Comparison of ENCODE assay signal across 18 cellular contexts in genomic region chr16:89431616-89432015, GRCh38. TPM values are rescaled to one million over a fixed set of nuclear protein-coding genes. Genes with fewer than 3 reads are reported as not detected.
A peak's percentile ranks its signal among the peaks of the same experiment; 100 is the strongest.
DNase-seq lines count a peak whose midpoint lies in the region; ATAC-seq and TF ChIP-seq lines count a peak whose summit lies in the region.
"Had no signal": no experiment of that assay in that cellular context is flagged by ENCODE, and none has a peak within 500 bp of the region (broad histone marks: within the 10 kb centered on the region; RNA-seq: fewer than 3 reads in every experiment).

No MANE protein-coding gene starts in this region.

- 0 out of 2 replicates have a peak overlapping the region, but pooled peaks have one; percentile 2 for H3K27ac ChIP-seq in BLaER1
- H3K27ac ChIP-seq in HEK293 (ENCODE audit: extremely low read depth, low read depth, low read length) = 0 out of 2 replicates have a peak overlapping the region, but pooled peaks have one; percentile 14
- H3K27ac ChIP-seq in epithelial cell of prostate = peak overlapping the region; percentile 6
- peak overlapping the region; percentile 15 for H3K27ac ChIP-seq in neuronal stem cell (replicated peaks; ENCODE audit: low read length)
- H3K27ac ChIP-seq: brain microvascular endothelial cell, SJCRH30, tibial nerve had no signal

- no peak overlapping the region for H2BK15ac ChIP-seq in neuronal stem cell (ENCODE audit: low read length)

- H3K79me1 ChIP-seq in neuronal stem cell (ENCODE audit: low read depth, low read length) = peaks cover 16% of the 10 kb centered on the region

- H2BK5ac ChIP-seq in neuronal stem cell (ENCODE audit: low read length) = no peak overlapping the region

- ATAC-seq in GM19395 (IDR thresholded peaks at IDR 0.05; ENCODE audit: unreplicated experiment) (no peak), HG03442 (IDR thresholded peaks at IDR 0.05; ENCODE audit: unreplicated experiment) (no peak)

- peaks cover 12% of the 10 kb centered on the region; the same call in 1 of the 2 replicates for H3K9me3 ChIP-seq in BLaER1
- no peaks in the 10 kb centered on the region for H3K9me3 ChIP-seq in HEK293 (ENCODE audit: control insufficient read depth, insufficient read depth, low read depth, low read length)
- no peaks in the 10 kb centered on the region for H3K9me3 ChIP-seq in neuronal stem cell (replicated peaks in 1 of 2; ENCODE audit: control insufficient read depth in 2 of 2, insufficient read depth in 1 of 2, low read depth in 1 of 2, low read length in 2 of 2)
- H3K9me3 ChIP-seq: sigmoid colon, SJCRH30, tibial nerve had no signal

- no peak overlapping the region for H3K14ac ChIP-seq in neuronal stem cell (ENCODE audit: low read length)

- peaks cover 90% of the 10 kb centered on the region for H4K20me1 ChIP-seq in BLaER1

- H2BK12ac ChIP-seq in neuronal stem cell (ENCODE audit: low read length) = no peak overlapping the region

- no CpG with 5 or more reads among the region's 3 CpGs for WGBS in neuronal stem cell (ENCODE audit: extremely low coverage in 2 of 2, insufficient read length in 2 of 2, insufficient replicate concordance in 1 of 2), 2 donors

- H4K8ac ChIP-seq in neuronal stem cell (ENCODE audit: low read depth, low read length) = no peak overlapping the region

- POLR2A ChIA-PET in HEK293 (lab: Yijun Ruan, JAX) = no interaction called here

- H3K36me3 ChIP-seq in BLaER1 (peaks cover 63% of the 10 kb centered on the region), HEK293 (ENCODE audit: control insufficient read depth in 2 of 2, insufficient read depth in 1 of 2, low read length in 2 of 2) (peaks cover 0 to 18% of the 10 kb centered on the region in 2 experiments; a peak in 1 of 3 replicates), neuronal stem cell (replicated peaks in 1 of 2; ENCODE audit: control insufficient read depth in 2 of 2, insufficient read depth in 2 of 2, low read length in 2 of 2) (peaks cover 0 to 50% of the 10 kb centered on the region in 2 donors)
- H3K36me3 ChIP-seq: sigmoid colon, tibial nerve had no signal

- no peak for DNase-seq in epithelial cell of prostate (ENCODE audit: low read depth, low spot score)
- no peak for DNase-seq in neuronal stem cell (ENCODE audit: low spot score)
- no peak for DNase-seq in HPDE6-E6E7 (ENCODE audit: extremely low spot score)
- DNase-seq in AML-193 (lab: John Stamatoyannopoulos, UW) = no peak
- DNase-seq: activated CD4-positive, alpha-beta T cell treated with anti-CD3 and anti-CD28 coated beads for 4 hours; activated naive CD4-positive, alpha-beta T cell treated with anti-CD3 and anti-CD28 coated beads, Interleukin-2, amount 50 U/mL, for 16 hours; brain microvascular endothelial cell; CD8-positive, alpha-beta memory T cell; NCI-H1105 treated with DMSO at 0.1 percent for 48 hours; NCI-H226; SJCRH30; stimulated activated CD4-positive, alpha-beta T cell treated with anti-CD3 and anti-CD28 coated beads, Interleukin-2, amount 100 ng/mL, for 48 hours had no signal

- no peak overlapping the region for H4K91ac ChIP-seq in neuronal stem cell (ENCODE audit: low read depth, low read length, poor library complexity)

- H3K4me1 ChIP-seq in BLaER1 (peaks cover 85% of the 10 kb centered on the region), HEK293 (ENCODE audit: control insufficient read depth, insufficient read depth, low read length) (no peaks in the 10 kb centered on the region; the same call in 1 of the 2 replicates), neuronal stem cell (ENCODE audit: control insufficient read depth in 2 of 2, insufficient read depth in 1 of 2, low read depth in 1 of 2, low read length in 2 of 2) (peaks cover 2 to 19% of the 10 kb centered on the region in 2 donors)

- TF ChIP-seq CTCF in HEK293 (tag by site-specific recombination; IDR thresholded peaks at IDR 0.05) = no peak

- no peak overlapping the region for H2AK5ac ChIP-seq in neuronal stem cell (ENCODE audit: low read depth, low read length)

- H3K4ac ChIP-seq in neuronal stem cell (ENCODE audit: low read length) = no peak overlapping the region

- H3K4me3 ChIP-seq in BLaER1 = no peak overlapping the region
- H3K4me3 ChIP-seq in HEK293 (ENCODE audit: low read depth, low read length) = no peak overlapping the region
- no peak overlapping the region for H3K4me3 ChIP-seq in neuronal stem cell (ENCODE audit: low read length in 2 of 2)
- H3K4me3 ChIP-seq: sigmoid colon, SJCRH30, tibial nerve had no signal

- CTCF ChIA-PET in HEK293 (lab: Yijun Ruan, JAX) = interaction anchor here (0.8 to 0.9 kb wide), 2 partner anchors 9 to 15 kb away, joined by 3 to 5 read pairs; no protein-coding TSS in a partner anchor

- H3K4me2 ChIP-seq in BLaER1 = peak overlapping the region; percentile 65
- no peak overlapping the region for H3K4me2 ChIP-seq in neuronal stem cell (ENCODE audit: insufficient read depth, low read length, poor library complexity, severe bottlenecking)

- H3K9ac ChIP-seq in BLaER1 = no peak overlapping the region
- H3K9ac ChIP-seq in neuronal stem cell (ENCODE audit: low read depth, low read length, poor library complexity) = no peak overlapping the region

- no peak overlapping the region for H2BK120ac ChIP-seq in neuronal stem cell (ENCODE audit: low read depth, low read length)

- peak overlapping the region; percentile 6 for H3K18ac ChIP-seq in neuronal stem cell (ENCODE audit: low read length)

- H3K27me3 ChIP-seq in BLaER1 (no peaks in the 10 kb centered on the region), neuronal stem cell (ENCODE audit: control insufficient read depth in 3 of 3, insufficient read depth in 3 of 3, low read depth in 1 of 3, low read length in 3 of 3) (no peaks in the 10 kb centered on the region)
- H3K27me3 ChIP-seq: brain microvascular endothelial cell, sigmoid colon, SJCRH30, tibial nerve had no signal

- H2AFZ ChIP-seq in neuronal stem cell (ENCODE audit: low read length) = no peak overlapping the region

- H3K23ac ChIP-seq in neuronal stem cell (ENCODE audit: low read depth, low read length, poor library complexity) = no peak overlapping the region

TF ChIP-seq in HEK293, 187 proteins besides CTCF, POLR2A, EP300 and RAD21:
- TF ChIP-seq PRDM4 (tag by site-specific recombination; IDR thresholded peaks at IDR 0.05) = no peak

RNA-seq across cellular contexts. Expression of gene ANKRD11, which starts 58.7 kb away (rescaled TPM):
- 65.4 TPM for polyA plus RNA-seq in neuronal stem cell (2013, experiment 1 of 2)
- 69.8 TPM for polyA plus RNA-seq in neuronal stem cell (2013, experiment 2 of 2)
